18 cellular contexts compared by ENCODE assay signal in genomic region chr21:29166853-29167252, GRCh38.
"Had no signal": no experiment of that assay in that cellular context is flagged by ENCODE, and none has a peak within 500 bp of the region (broad histone marks: within the 10 kb centered on the region; RNA-seq: fewer than 3 reads in every experiment).

No MANE protein-coding gene starts in this region.

- ATAC-seq: activated naive CD4-positive, alpha-beta T cell treated with anti-CD3 and anti-CD28 coated beads, Interleukin-2, amount 50 U/mL, for 72 hours; activated T-cell treated with anti-CD3 and anti-CD28 coated beads, Interleukin-2, amount 50 U/mL, for 72 hours; naive thymus-derived CD8-positive, alpha-beta T cell had no signal

- H3K4me3 Mint-ChIP-seq: activated CD4-positive, alpha-beta T cell treated with anti-CD3 and anti-CD28 coated beads, Interleukin-2, amount 10 ng/mL, durations not matched to agents 7 days and 5 days; activated T-cell treated with anti-CD3 and anti-CD28 coated beads, Interleukin-2, amount 50 U/mL, for 72 hours; memory B cell; naive thymus-derived CD8-positive, alpha-beta T cell; T-helper 2 cell treated with Interferon-gamma antibody and Interleukin-4, amounts not matched to agents 5 μg/mL and 100 μg/mL, for 36 hours had no signal

- H3K4me1 ChIP-seq: parathyroid adenoma, uterus had no signal

- H3K36me3 Mint-ChIP-seq: activated naive CD4-positive, alpha-beta T cell treated with anti-CD3 and anti-CD28 coated beads, Interleukin-2, amount 50 U/mL, for 72 hours had no signal

- H2AFZ ChIP-seq: parathyroid adenoma had no signal

- H3K27me3 ChIP-seq: thyroid gland, uterus had no signal

- H3K36me3 ChIP-seq: thyroid gland, uterus had no signal

- FAIRE-seq: bronchial epithelial cell, endometrium, islet of Langerhans had no signal

- H3K4me3 ChIP-seq: thyroid gland, uterus had no signal

- DNase-seq: activated CD4-positive, alpha-beta T cell treated with anti-CD3 and anti-CD28 coated beads, Interleukin-2, amount 10 ng/mL, durations not matched to agents 7 days and 5 days; activated CD4-positive, CD25-positive, alpha-beta regulatory T cell; activated CD8-positive, alpha-beta memory T cell treated with anti-CD3 and anti-CD28 coated beads, Interleukin-2, amount 50 U/mL, for 48 hours; activated gamma-delta T cell; activated T-cell treated with anti-CD3 and anti-CD28 coated beads, Interleukin-2, amount 50 U/mL, for 72 hours; anterior cingulate cortex; naive thymus-derived CD8-positive, alpha-beta T cell; stimulated activated CD4-positive, alpha-beta T cell treated with anti-CD3 and anti-CD28 coated beads, Interleukin-12 subunit alpha, Interleukin-12 subunit beta, amount 100 ng/mL, for 4 hours; stimulated activated CD4-positive, alpha-beta T cell treated with anti-CD3 and anti-CD28 coated beads, Interleukin-2, amount 100 ng/mL, for 24 hours; thyroid gland; uterus had no signal

- H3K27me3 Mint-ChIP-seq: activated CD4-positive, alpha-beta T cell treated with anti-CD3 and anti-CD28 coated beads, Interleukin-2, amount 10 ng/mL, durations not matched to agents 7 days and 5 days; memory B cell; naive thymus-derived CD8-positive, alpha-beta T cell had no signal

- H3K9ac ChIP-seq: parathyroid adenoma had no signal

- H3K9me3 Mint-ChIP-seq: activated naive CD4-positive, alpha-beta T cell treated with anti-CD3 and anti-CD28 coated beads, Interleukin-2, amount 50 U/mL, for 72 hours; activated T-cell treated with anti-CD3 and anti-CD28 coated beads, Interleukin-2, amount 50 U/mL, for 72 hours; naive thymus-derived CD8-positive, alpha-beta T cell had no signal

- H3K27ac ChIP-seq: parathyroid adenoma, thyroid gland, uterus had no signal

- H3K9me3 ChIP-seq: thyroid gland, uterus had no signal

- H3K79me2 ChIP-seq: parathyroid adenoma had no signal

- H3K27ac Mint-ChIP-seq: activated CD4-positive, alpha-beta T cell treated with anti-CD3 and anti-CD28 coated beads, Interleukin-2, amount 10 ng/mL, durations not matched to agents 7 days and 5 days; activated naive CD4-positive, alpha-beta T cell treated with anti-CD3 and anti-CD28 coated beads, Interleukin-2, amount 50 U/mL, for 72 hours; activated T-cell treated with anti-CD3 and anti-CD28 coated beads, Interleukin-2, amount 50 U/mL, for 72 hours; memory B cell; naive thymus-derived CD8-positive, alpha-beta T cell; T-helper 2 cell treated with Interferon-gamma antibody and Interleukin-4, amounts not matched to agents 5 μg/mL and 100 μg/mL, for 36 hours had no signal
